ENCODE assay signal across 8 cellular contexts in genomic region chr3:50204804-50205718, GRCh38. TPM values are rescaled to one million over a fixed set of nuclear protein-coding genes. Genes with fewer than 3 reads are reported as not detected.
DNase-seq lines count a peak whose midpoint lies in the region; ATAC-seq and TF ChIP-seq lines count a peak whose summit lies in the region.

Gene SLC38A3, plus strand, starts transcription at chr3:50205271. Its CDS starts 8,929 bp downstream, at chr3:50214200.

- peak; percentile 36 to 87 (median 74) for ATAC-seq in heart left ventricle
- no peak for ATAC-seq in HG02610 (IDR thresholded peaks at IDR 0.05; ENCODE audit: unreplicated experiment)

- TF ChIP-seq CTCF in heart left ventricle (IDR thresholded peaks at IDR 0.05) (peak in 1 of 12 donors; percentile 4), retinal pigment epithelial cell (conservative IDR thresholded peaks at IDR 0.05; ENCODE audit: low read depth, low read length) (no peak), HFFc6 (IDR thresholded peaks at IDR 0.05) (no peak)

- no peaks in the 10 kb centered on the region for H3K4me1 Mint-ChIP-seq in activated T-cell treated with anti-CD3 and anti-CD28 coated beads, Interleukin-2, amount 50 U/mL, for 24 hours (ENCODE audit: low read depth)
- H3K4me1 Mint-ChIP-seq in HFFc6 (ENCODE audit: low read depth), result 0 out of 2 replicates have a peak, but pooled peaks cover 5% of the 10 kb centered on the region

- H3K27ac ChIP-seq in heart left ventricle, result peak within 1 kb of the TSS in 11 of 12 donors; percentile 0 to 82 (median 72)

- WGBS in heart left ventricle, 4 donors, result 2 to 42% (median 11%) methylated on average over 6 to 68 of the region's 68 CpGs

- no peaks in the 10 kb centered on the region for H3K36me3 Mint-ChIP-seq in activated T-cell treated with anti-CD3 and anti-CD28 coated beads, Interleukin-2, amount 50 U/mL, for 24 hours (ENCODE audit: low read depth)
- no peaks in the 10 kb centered on the region for H3K36me3 Mint-ChIP-seq in HFFc6 (ENCODE audit: low read depth)

- peaks cover 0 to 56% (median 15%) of the 10 kb centered on the region in 9 donors for H3K27me3 ChIP-seq in heart left ventricle

- no peaks in the 10 kb centered on the region for H3K9me3 Mint-ChIP-seq in activated T-cell treated with anti-CD3 and anti-CD28 coated beads, Interleukin-2, amount 50 U/mL, for 24 hours
- H3K9me3 Mint-ChIP-seq in HFFc6, result no peaks in the 10 kb centered on the region

- no peaks in the 10 kb centered on the region for H3K9me3 ChIP-seq in heart left ventricle

- H3K27ac Mint-ChIP-seq in activated T-cell treated with anti-CD3 and anti-CD28 coated beads, Interleukin-2, amount 50 U/mL, for 24 hours, result no peak within 1 kb of the TSS
- H3K27ac Mint-ChIP-seq in HFFc6, result no peak within 1 kb of the TSS

- peak in 1 of 2 donors; percentile 34 for TF ChIP-seq POLR2A in heart left ventricle (IDR thresholded peaks at IDR 0.05)

- peaks cover 0 to 28% (median 12%) of the 10 kb centered on the region in 12 donors for H3K4me1 ChIP-seq in heart left ventricle

- peak within 1 kb of the TSS; percentile 15 for H3K4me3 Mint-ChIP-seq in activated T-cell treated with anti-CD3 and anti-CD28 coated beads, Interleukin-2, amount 50 U/mL, for 24 hours
- H3K4me3 Mint-ChIP-seq in HFFc6, result no peak within 1 kb of the TSS

- DNase-seq in NCI-H510A treated with DMSO at 0.1 percent for 48 hours (lab: John Stamatoyannopoulos, UW) (peak; percentile 16), NCI-H510A (lab: John Stamatoyannopoulos, UW) (no peak), heart left ventricle (peak in 4 of 5 donors; percentile 34 to 72 (median 48)), retinal pigment epithelial cell (ENCODE audit: low read depth) (no peak), occipital lobe (lab: John Stamatoyannopoulos, UW) (no peak), HFFc6 (no peak)
- peak; percentile 50 for DNase-seq in activated T-cell treated with anti-CD3 and anti-CD28 coated beads, Interleukin-2, amount 50 U/mL, for 24 hours

- peak within 1 kb of the TSS; percentile 44 to 68 (median 54) for H3K4me3 ChIP-seq in heart left ventricle
- peak within 1 kb of the TSS; percentile 53 for H3K4me3 ChIP-seq in retinal pigment epithelial cell (ENCODE audit: low read length)

- intact Hi-C loops in heart left ventricle (cut with DNase I), result no loop called here

- no peaks in the 10 kb centered on the region for H3K36me3 ChIP-seq in heart left ventricle

- peaks cover 58% of the 10 kb centered on the region for H3K27me3 Mint-ChIP-seq in activated T-cell treated with anti-CD3 and anti-CD28 coated beads, Interleukin-2, amount 50 U/mL, for 24 hours
- H3K27me3 Mint-ChIP-seq in HFFc6 (ENCODE audit: insufficient read depth), result peaks cover 40% of the 10 kb centered on the region

RNA-seq across cellular contexts. Expression of gene SLC38A3, which starts in this region (rescaled TPM):
- total RNA-seq in heart left ventricle (10 to 100 TPM in 3 of 9 donors, 1 to 10 TPM in 6; 3.6 to 14.8 (median 8.4) TPM), occipital lobe (5.0 TPM)
- 1 to 10 TPM; 1.0 to 8.8 TPM for polyA plus RNA-seq in heart left ventricle
- total RNA-seq in HFFc6 (2021; fragmentation: NEBNext Ultra II Directional; extraction: Animal tissue kit (Norgen Biotek cat#: 25700)), result under 1 TPM in 2 of 6 experiments, not detected in 4; 0.16 to 0.24 TPM

Comparison
In these comparisons a context has a peak if more than half of its experiments do, and no peak if none do; other contexts are left out.
1. DNase-seq: peak in NCI-H510A treated with DMSO at 0.1 percent for 48 hours (single experiment), activated T-cell treated with anti-CD3 and anti-CD28 coated beads, Interleukin-2, amount 50 U/mL, for 24 hours (single experiment) and heart left ventricle (4 of 5); none in NCI-H510A (single experiment), retinal pigment epithelial cell (single experiment), occipital lobe (single experiment) and HFFc6 (single experiment).